Comparison of ENCODE assay signal across 8 cellular contexts in genomic region chr9:37034320-37034937, GRCh38. TPM values are rescaled to one million over a fixed set of nuclear protein-coding genes. Genes with fewer than 3 reads are reported as not detected.
A peak's percentile ranks its signal among the peaks of the same experiment; 100 is the strongest.
DNase-seq lines count a peak whose midpoint lies in the region; ATAC-seq, FAIRE-seq and TF ChIP-seq lines count a peak whose summit lies in the region.

No MANE protein-coding gene starts in this region.

- TF ChIP-seq POLR2A in A549 (IDR thresholded peaks at IDR 0.05; ENCODE audit: low read length) = no peak

- H4K20me1 ChIP-seq in OCI-LY7 (ENCODE audit: insufficient read depth, low read length) = peaks cover 10% of the 10 kb centered on the region; the same call in 1 of the 2 replicates

- H3K9me3 ChIP-seq in A549 = no peaks in the 10 kb centered on the region
- H3K9me3 ChIP-seq in OCI-LY7 (ENCODE audit: low read length) = no peaks in the 10 kb centered on the region
- no peaks in the 10 kb centered on the region for H3K9me3 ChIP-seq in ectodermal cell (ENCODE audit: control insufficient read depth, low read length)
- no peaks in the 10 kb centered on the region for H3K9me3 ChIP-seq in psoas muscle

- no TSS peak for BruUV-seq in OCI-LY7 (replicated peaks; lab: Mats Ljungman, UMichigan)

- H3K36me3 ChIP-seq in OCI-LY7 (ENCODE audit: insufficient read depth, low read length) (peaks cover 24% of the 10 kb centered on the region), ectodermal cell (ENCODE audit: control insufficient read depth, insufficient read depth, low read length) (no peaks in the 10 kb centered on the region), psoas muscle (ENCODE audit: insufficient read depth in 1 of 2, low read depth in 1 of 2) (no peaks in the 10 kb centered on the region)

- H2AFZ ChIP-seq in OCI-LY7 (ENCODE audit: low read length) = peak overlapping the region; percentile 30; the same call in 1 of the 2 replicates

- H3K9me2 ChIP-seq in OCI-LY7 (ENCODE audit: insufficient read depth, low read length) = no peaks in the 10 kb centered on the region

- ATAC-seq in A549 = peak; percentile 35 to 66; a peak in 3 of 6 replicates
- ATAC-seq in HG03108 (IDR thresholded peaks at IDR 0.05; ENCODE audit: unreplicated experiment) = peak; percentile 14
- ATAC-seq in psoas muscle = peak in 2 of 4 donors; percentile 29 to 30
- no peak for ATAC-seq in HG03159 (IDR thresholded peaks at IDR 0.05; ENCODE audit: unreplicated experiment)

- peak overlapping the region; percentile 97 for H3K4me2 ChIP-seq in A549
- peak overlapping the region; percentile 81 for H3K4me2 ChIP-seq in OCI-LY7 (ENCODE audit: low read length)

- TF ChIP-seq EP300 in A549 (IDR thresholded peaks at IDR 0.05) = no peak

- intact Hi-C loops in OCI-LY7 (cut with micrococcal nuclease; ENCODE audit: unreplicated experiment) = loop anchor here (1.0 to 5.0 kb wide), 7 partner anchors 108 to 376 kb away; no protein-coding TSS in a partner anchor
- intact Hi-C loops in psoas muscle (cut with DNase I) = no loop called here

- CTCF ChIA-PET in A549 (lab: Yijun Ruan, JAX) = interaction anchor here (0.7 to 2.8 kb wide), 6 partner anchors 9 to 288 kb away, joined by 3 to 9 read pairs (median 4); no protein-coding TSS in a partner anchor
- CTCF ChIA-PET in OCI-LY7 (lab: Charles Lee; ENCODE audit: unreplicated experiment) = interaction anchor here (0.5 to 1.0 kb wide), 2 partner anchors 30 to 172 kb away, joined by 3 read pairs; no protein-coding TSS in a partner anchor

- POLR2A ChIA-PET in A549 (lab: Yijun Ruan, JAX) (no interaction called here), OCI-LY7 (lab: Charles Lee) (interaction anchor here (0.6 to 7.6 kb wide), 22 partner anchors 28 to 376 kb away, joined by 3 to 119 read pairs (median 5); no protein-coding TSS in a partner anchor)

- H3K4me1 ChIP-seq in A549 (peaks cover 19% of the 10 kb centered on the region), OCI-LY7 (ENCODE audit: insufficient read depth, low read length, poor library complexity, severe bottlenecking) (peaks cover 62% of the 10 kb centered on the region), ectodermal cell (ENCODE audit: control insufficient read depth, insufficient read depth, low read length) (peaks cover 38% of the 10 kb centered on the region), psoas muscle (peaks cover 28% of the 10 kb centered on the region)

- TF ChIP-seq RAD21 in A549 (conservative IDR thresholded peaks at IDR 0.05 in 1 of 2, IDR thresholded peaks at IDR 0.05 in 1 of 2) = peak in 1 of 2 experiments; percentile 41; a peak in 3 of 5 replicates

- H3K27ac ChIP-seq in A549 (no peak overlapping the region), OCI-LY7 (ENCODE audit: low read depth, low read length, poor library complexity, severe bottlenecking) (peak overlapping the region; percentile 95), ectodermal cell (ENCODE audit: insufficient read depth, low read depth, low read length, poor library complexity, severe bottlenecking) (no peak overlapping the region), psoas muscle (no peak overlapping the region)

- FAIRE-seq in A549 (lab: Jason Lieb, UNC) = no peak

- peaks cover 64% of the 10 kb centered on the region for H3K79me2 ChIP-seq in OCI-LY7 (ENCODE audit: insufficient read depth, low read depth, low read length)

- H3K27me3 ChIP-seq in ectodermal cell (ENCODE audit: control insufficient read depth, insufficient read depth, low read length, poor library complexity, severe bottlenecking) (peaks cover 100% of the 10 kb centered on the region), psoas muscle (ENCODE audit: insufficient read depth in 3 of 3, low read length in 2 of 3) (peaks cover 0 to 98% (median 64%) of the 10 kb centered on the region in 3 donors)

- DNase-seq in A549 (ENCODE audit: low read depth in 1 of 2, low spot score in 1 of 2) = no peak
- DNase-seq in GM10266 (ENCODE audit: extremely low spot score) = peak; percentile 80
- peak; percentile 89 for DNase-seq in OCI-LY7 (ENCODE audit: low spot score)
- peak in 1 of 2 donors; percentile 52 for DNase-seq in psoas muscle
- no peak for DNase-seq in activated CD4-positive, CD25-positive, alpha-beta regulatory T cell treated with anti-CD3 and anti-CD28 coated beads, Interleukin-2, amount 50 U/mL, for 72 hours

- WGBS in A549 (ENCODE audit: missing lambda C conversion rate) = 11% methylated on average over 29 of the region's 55 CpGs
- 0 to 1% methylated on average over 55 of the region's 55 CpGs for WGBS in ectodermal cell, 2 experiments
- WGBS in psoas muscle, 3 donors = 2 to 3% (median 2%) methylated on average over 45 to 55 of the region's 55 CpGs

- H3K4me3 ChIP-seq in A549 = peak overlapping the region; percentile 50
- peak overlapping the region; percentile 88 for H3K4me3 ChIP-seq in OCI-LY7 (ENCODE audit: low read depth, low read length, poor library complexity, severe bottlenecking)
- H3K4me3 ChIP-seq in ectodermal cell (ENCODE audit: insufficient read depth, low read depth, low read length) = peak overlapping the region; percentile 12
- peak overlapping the region; percentile 54 for H3K4me3 ChIP-seq in psoas muscle

- TF ChIP-seq CTCF in A549 (IDR thresholded peaks at IDR 0.05) (peak; percentile 59), GM10266 (IDR thresholded peaks at IDR 0.05; ENCODE audit: control insufficient read depth, insufficient read depth, low read depth, missing control alignments) (peak; percentile 62), OCI-LY7 (conservative IDR thresholded peaks at IDR 0.05; ENCODE audit: low read length) (peak; percentile 92), psoas muscle (IDR thresholded peaks at IDR 0.05) (no peak)

TF ChIP-seq in A549, 52 proteins besides CTCF, POLR2A, EP300 and RAD21:
- no peak for TF ChIP-seq ZSCAN20 (CRISPR knock-in tag; IDR thresholded peaks at IDR 0.05)
- no peak for TF ChIP-seq CBX2 (IDR thresholded peaks at IDR 0.05; ENCODE audit: borderline replicate concordance, low read depth)
- peak; percentile 19 for TF ChIP-seq ZFP36 (IDR thresholded peaks at IDR 0.05; ENCODE audit: borderline replicate concordance, partially characterized antibody)
- TF ChIP-seq RNF2 (IDR thresholded peaks at IDR 0.05; ENCODE audit: borderline replicate concordance, low read depth) = peak; percentile 72; the same call in 1 of the 2 replicates
- TF ChIP-seq CBX8 (IDR thresholded peaks at IDR 0.05) = peak; percentile 74; the same call in 1 of the 2 replicates

RNA-seq across cellular contexts. Expression of gene PAX5, which starts 0.4 kb away (rescaled TPM):
- polyA plus RNA-seq in A549 (2011; rRNA removed) (not detected in 2 replicates), A549 (2017; fragmentation: RNase III; extraction: RNeasy Plus Mini Kit Qiagen cat#74134 plus additional on column Dnase treatment) (not detected in 3 replicates), psoas muscle (under 1 TPM in 2 of 3 donors, not detected in 1; under 0.01 to 0.03 TPM)
- 0.01 TPM in 1 of 2 replicates, not detected in the other for polyA plus RNA-seq in A549 (2012; cell fraction: cytosol; rRNA removed)
- 0.01 TPM in 1 of 2 replicates, not detected in the other for polyA plus RNA-seq in A549 (2012; cell fraction: nucleus; rRNA removed)
- not detected in 2 replicates for polyA minus RNA-seq in A549 (2011; rRNA and poly(A)+ RNA removed)
- total RNA-seq in OCI-LY7 (2014; rRNA removed; shearing (Covaris generic)) = 50.4 and 62.5 TPM in 2 replicates
- total RNA-seq in OCI-LY7 (2022) (141 and 148 TPM in 2 replicates), psoas muscle (under 1 TPM in 2 of 4 donors, not detected in 2; 0.09 to 0.50 TPM)
- polyA plus RNA-seq in ectodermal cell (2013, experiment 1 of 4) = 0.31 TPM
- polyA plus RNA-seq in ectodermal cell (2013, experiment 2 of 4) = 0.27 TPM
- polyA plus RNA-seq in ectodermal cell (2013, experiment 3 of 4) = 0.16 TPM
- polyA plus RNA-seq in ectodermal cell (2013, experiment 4 of 4) = 0.08 TPM

Comparison
In these comparisons a context has a peak if more than half of its experiments do, and no peak if none do; other contexts are left out.
1. DNase-seq: peak in GM10266 (single experiment) and OCI-LY7 (single experiment); none in A549 (0 of 2) and activated CD4-positive, CD25-positive, alpha-beta regulatory T cell treated with anti-CD3 and anti-CD28 coated beads, Interleukin-2, amount 50 U/mL, for 72 hours (single experiment).
2. H3K4me3 ChIP-seq: peak in every context shown above with its lines; median percentile 88 in OCI-LY7; 54 in psoas muscle; 50 in A549; 12 in ectodermal cell.
3. RNA of gene PAX5, which starts 0.4 kb away (total RNA-seq): 50.4 to 148 TPM in OCI-LY7; 0.09 to 0.50 TPM in psoas muscle; every median in the first group is over 10 times any median in the second.